ENCODE assay signal across 9 cellular contexts in the genomic region with DNA sequence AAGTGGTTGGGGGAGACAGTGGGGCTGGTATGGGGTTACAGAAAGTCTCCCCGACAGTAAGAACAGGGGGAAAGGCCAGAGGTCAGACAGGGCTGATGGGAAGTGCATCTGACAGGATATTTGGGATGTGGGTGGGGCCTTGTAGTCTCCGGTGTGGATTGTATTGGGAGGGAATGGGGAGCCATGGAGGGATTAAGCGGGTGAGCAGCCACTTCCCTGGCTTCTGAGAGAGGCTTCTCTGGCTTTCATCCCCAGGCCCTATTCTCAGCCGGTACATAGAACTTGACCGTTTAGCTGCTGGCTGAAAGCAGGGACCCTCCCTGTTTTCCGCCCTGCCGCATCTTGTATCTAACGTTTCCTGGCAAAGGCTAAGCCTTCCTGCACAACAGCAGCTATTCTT.
"Had no signal": no experiment of that assay in that cellular context is flagged by ENCODE, and none has a peak within 500 bp of the region (broad histone marks: within the 10 kb centered on the region; RNA-seq: fewer than 3 reads in every experiment).

No MANE protein-coding gene starts in this region.

- FAIRE-seq: HTR-8/SVneo had no signal

- H3K4me3 Mint-ChIP-seq: GM23338 had no signal

- H3K4me2 ChIP-seq: GM23338, KMS-11 had no signal

- ATAC-seq: GM23338, HCT116 had no signal

- H3K9me3 ChIP-seq: HAP-1 had no signal

- H3K27ac Mint-ChIP-seq: GM23338 had no signal

- H3K9me3 Mint-ChIP-seq: GM23338 had no signal

- H3K4me1 ChIP-seq: HAP-1 had no signal

- DNase-seq: H7, IMR-90, Karpas-422, KBM-7 had no signal

- H3K4me3 ChIP-seq: GM23338, HAP-1 had no signal

- H3K36me3 ChIP-seq: HAP-1 had no signal

- H3K9ac ChIP-seq: KMS-11 had no signal

- H2AFZ ChIP-seq: GM23338 had no signal

- H3K27ac ChIP-seq: KMS-11 had no signal
